In the genomic region with DNA sequence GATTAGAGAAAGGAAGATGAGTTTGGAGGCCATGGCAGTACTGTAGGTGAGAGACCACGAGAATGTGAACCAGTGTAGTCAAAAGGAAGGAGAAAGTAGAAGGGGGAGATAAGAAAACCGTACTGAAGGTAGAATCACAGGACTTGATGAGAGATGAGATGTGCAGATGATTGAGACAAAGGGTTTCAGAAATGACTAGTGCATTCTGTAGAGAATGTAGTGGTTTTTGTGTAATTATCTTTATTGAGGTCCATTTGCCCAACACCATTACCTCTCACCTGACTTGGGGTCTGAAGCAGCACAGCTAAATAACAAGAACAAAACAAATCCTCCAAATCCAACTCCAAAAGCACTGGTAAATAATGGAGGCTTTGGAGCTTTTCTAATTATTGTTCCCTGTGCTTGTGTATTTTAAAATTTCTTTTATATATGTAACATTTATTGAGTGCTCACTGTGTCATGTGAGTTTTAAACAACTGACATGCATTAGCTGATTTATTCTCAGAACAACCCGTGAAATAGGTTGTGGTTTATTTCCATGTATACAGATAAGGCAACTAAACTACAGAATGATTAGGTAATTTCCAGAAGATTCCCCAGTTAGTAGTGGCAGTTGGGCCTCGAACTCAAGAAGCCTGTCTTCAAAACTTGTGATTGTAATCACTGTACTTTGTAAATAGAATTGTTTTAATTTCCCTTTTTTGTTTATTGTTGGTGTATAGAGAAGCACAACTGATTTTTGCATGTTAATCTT, we compare ENCODE assay signal across 22 cellular contexts.
DNase-seq lines count a peak whose midpoint lies in the region; ATAC-seq and TF ChIP-seq lines count a peak whose summit lies in the region.
"Had no signal": no experiment of that assay in that cellular context is flagged by ENCODE, and none has a peak within 500 bp of the region (broad histone marks: within the 10 kb centered on the region; RNA-seq: fewer than 3 reads in every experiment).

No MANE protein-coding gene starts in this region.

- no peak overlapping the region for H2AK5ac ChIP-seq in mesenchymal stem cell (ENCODE audit: low read length, severe bottlenecking)

- DNase-seq in activated CD4-positive, alpha-beta memory T cell treated with anti-CD3 and anti-CD28 coated beads for 36 hours, result no peak
- DNase-seq in activated CD4-positive, alpha-beta memory T cell treated with anti-CD3 and anti-CD28 coated beads, Interleukin-2, amount 10 ng/mL, durations not matched to agents 7 days and 5 days, result no peak
- peak; percentile 30 for DNase-seq in GM13977 (ENCODE audit: low spot score)
- no peak for DNase-seq in activated T-helper 1 cell treated with anti-CD3 and anti-CD28 coated beads, Interleukin-12 subunit alpha, Interleukin-12 subunit beta, Interleukin-2, Interleukin-4 antibody, amounts not matched to agents 30 ng/mL and 10 ng/mL and 1 ng/mL, durations not matched to agents 14 hours and 24 hours and 36 hours (ENCODE audit: low spot score)
- peak; percentile 58 for DNase-seq in mesenchymal stem cell
- no peak for DNase-seq in right atrium auricular region (ENCODE audit: low spot score)
- DNase-seq in psoas muscle, result no peak
- DNase-seq: 8988T; CD4-positive, alpha-beta memory T cell; DND-41; MV-4-11; NCI-H1105 treated with DMSO at 0.1 percent for 48 hours; NCI-H1694; NCI-H2081; NCI-H2171; NCI-H524 treated with DMSO at 0.1 percent for 48 hours had no signal

- H3K23ac ChIP-seq in mesenchymal stem cell (ENCODE audit: low read length in 2 of 2), result no peak overlapping the region

- no peak for ATAC-seq in HG03354 (IDR thresholded peaks at IDR 0.05; ENCODE audit: poor library complexity, severe bottlenecking, unreplicated experiment)
- ATAC-seq in psoas muscle, result no peak
- ATAC-seq: HCT116, Right ventricle myocardium inferior had no signal

- H3K9ac ChIP-seq in mesenchymal stem cell (ENCODE audit: low read length), result no peak overlapping the region
- H3K9ac ChIP-seq: BLaER1 treated with 17β-estradiol and CSF1 and Interleukin-3, amounts not matched to agents 10 nM and 100 nM had no signal

- peaks cover 1% of the 10 kb centered on the region for H3K36me3 Mint-ChIP-seq in activated CD4-positive, alpha-beta memory T cell treated with anti-CD3 and anti-CD28 coated beads for 36 hours
- no peaks in the 10 kb centered on the region for H3K36me3 Mint-ChIP-seq in activated CD4-positive, alpha-beta memory T cell treated with anti-CD3 and anti-CD28 coated beads, Interleukin-2, amount 10 ng/mL, durations not matched to agents 7 days and 5 days (ENCODE audit: low read depth)
- no peaks in the 10 kb centered on the region for H3K36me3 Mint-ChIP-seq in activated T-helper 1 cell treated with anti-CD3 and anti-CD28 coated beads, Interleukin-12 subunit alpha, Interleukin-12 subunit beta, Interleukin-2, Interleukin-4 antibody, amounts not matched to agents 30 ng/mL and 10 ng/mL and 1 ng/mL, durations not matched to agents 14 hours and 24 hours and 36 hours (ENCODE audit: low read depth)
- H3K36me3 Mint-ChIP-seq: IgD-negative memory B cell had no signal

- H3K18ac ChIP-seq in mesenchymal stem cell (ENCODE audit: low read depth in 1 of 2, low read length in 2 of 2), result no peak overlapping the region

- H3K27ac ChIP-seq in mesenchymal stem cell (ENCODE audit: low read length, poor library complexity, severe bottlenecking) (no peak overlapping the region), right atrium auricular region (no peak overlapping the region), psoas muscle (no peak overlapping the region)
- H3K27ac ChIP-seq: BLaER1 treated with 17β-estradiol and CSF1 and Interleukin-3, amounts not matched to agents 10 nM and 100 nM; SJSA1 had no signal

- H2BK5ac ChIP-seq in mesenchymal stem cell (ENCODE audit: low read depth, low read length, poor library complexity, severe bottlenecking), result no peak overlapping the region

- intact Hi-C loops in activated CD4-positive, alpha-beta memory T cell treated with anti-CD3 and anti-CD28 coated beads for 36 hours (cut with micrococcal nuclease), result no loop called here
- intact Hi-C loops in activated T-helper 1 cell treated with anti-CD3 and anti-CD28 coated beads, Interleukin-12 subunit alpha, Interleukin-12 subunit beta, Interleukin-2, Interleukin-4 antibody, amounts not matched to agents 30 ng/mL and 10 ng/mL and 1 ng/mL, durations not matched to agents 14 hours and 24 hours and 36 hours (cut with micrococcal nuclease), result no loop called here
- intact Hi-C loops in psoas muscle (cut with DNase I), result no loop called here

- TF ChIP-seq CTCF in GM13977 (IDR thresholded peaks at IDR 0.05; ENCODE audit: extremely low read depth, insufficient read depth, missing control alignments), result no peak
- no peak for TF ChIP-seq CTCF in right atrium auricular region (IDR thresholded peaks at IDR 0.05)
- no peak for TF ChIP-seq CTCF in psoas muscle (IDR thresholded peaks at IDR 0.05)

- no peaks in the 10 kb centered on the region for H3K27me3 ChIP-seq in mesenchymal stem cell (ENCODE audit: control insufficient read depth in 1 of 2, insufficient read depth in 1 of 2, low read length in 2 of 2)
- no peaks in the 10 kb centered on the region for H3K27me3 ChIP-seq in right atrium auricular region
- no peaks in the 10 kb centered on the region for H3K27me3 ChIP-seq in psoas muscle (ENCODE audit: insufficient read depth in 3 of 3, low read length in 2 of 3)
- H3K27me3 ChIP-seq: BLaER1 treated with 17β-estradiol and CSF1 and Interleukin-3, amounts not matched to agents 10 nM and 100 nM; SJSA1 had no signal

- no peaks in the 10 kb centered on the region for H3K9me3 ChIP-seq in mesenchymal stem cell (ENCODE audit: control insufficient read depth, low read length)
- peaks cover 0 to 4% of the 10 kb centered on the region in 2 donors for H3K9me3 ChIP-seq in right atrium auricular region
- no peaks in the 10 kb centered on the region for H3K9me3 ChIP-seq in psoas muscle
- H3K9me3 ChIP-seq: SJSA1 had no signal

- peak overlapping the region; percentile 1 for H3K27ac Mint-ChIP-seq in activated CD4-positive, alpha-beta memory T cell treated with anti-CD3 and anti-CD28 coated beads for 36 hours
- no peak overlapping the region for H3K27ac Mint-ChIP-seq in activated CD4-positive, alpha-beta memory T cell treated with anti-CD3 and anti-CD28 coated beads, Interleukin-2, amount 10 ng/mL, durations not matched to agents 7 days and 5 days
- H3K27ac Mint-ChIP-seq in activated T-helper 1 cell treated with anti-CD3 and anti-CD28 coated beads, Interleukin-12 subunit alpha, Interleukin-12 subunit beta, Interleukin-2, Interleukin-4 antibody, amounts not matched to agents 30 ng/mL and 10 ng/mL and 1 ng/mL, durations not matched to agents 14 hours and 24 hours and 36 hours, result peak overlapping the region; percentile 12

- no peak overlapping the region for H3K4ac ChIP-seq in mesenchymal stem cell (ENCODE audit: low read depth in 1 of 2, low read length in 2 of 2)

- H3K4me1 ChIP-seq in mesenchymal stem cell (ENCODE audit: control insufficient read depth, insufficient read depth, low read depth, low read length) (peaks cover 3% of the 10 kb centered on the region), right atrium auricular region (no peaks in the 10 kb centered on the region), psoas muscle (no peaks in the 10 kb centered on the region)
- H3K4me1 ChIP-seq: BLaER1 treated with 17β-estradiol and CSF1 and Interleukin-3, amounts not matched to agents 10 nM and 100 nM; SJSA1 had no signal

- H3K4me1 Mint-ChIP-seq in activated CD4-positive, alpha-beta memory T cell treated with anti-CD3 and anti-CD28 coated beads for 36 hours (ENCODE audit: low read depth), result peaks cover 23% of the 10 kb centered on the region
- H3K4me1 Mint-ChIP-seq in activated CD4-positive, alpha-beta memory T cell treated with anti-CD3 and anti-CD28 coated beads, Interleukin-2, amount 10 ng/mL, durations not matched to agents 7 days and 5 days, result peaks cover 23% of the 10 kb centered on the region
- peaks cover 8% of the 10 kb centered on the region for H3K4me1 Mint-ChIP-seq in activated T-helper 1 cell treated with anti-CD3 and anti-CD28 coated beads, Interleukin-12 subunit alpha, Interleukin-12 subunit beta, Interleukin-2, Interleukin-4 antibody, amounts not matched to agents 30 ng/mL and 10 ng/mL and 1 ng/mL, durations not matched to agents 14 hours and 24 hours and 36 hours (ENCODE audit: low read depth)
- H3K4me1 Mint-ChIP-seq: IgD-negative memory B cell had no signal

- 77% methylated on average over 3 of the region's 4 CpGs for WGBS in mesenchymal stem cell
- 74 to 78% (median 75%) methylated on average over 4 of the region's 4 CpGs for WGBS in psoas muscle, 3 donors

- no peak overlapping the region for H2BK120ac ChIP-seq in mesenchymal stem cell (ENCODE audit: low read depth, low read length)

- in situ Hi-C loops in GM13977 (cut with MboI; ENCODE audit: low pct_unique_long_range_greater_than_20kb, low sequenced_read_pairs, unreplicated experiment), result no loop called here

- H3K9me3 Mint-ChIP-seq in activated CD4-positive, alpha-beta memory T cell treated with anti-CD3 and anti-CD28 coated beads for 36 hours, result peaks cover 19% of the 10 kb centered on the region
- H3K9me3 Mint-ChIP-seq in activated CD4-positive, alpha-beta memory T cell treated with anti-CD3 and anti-CD28 coated beads, Interleukin-2, amount 10 ng/mL, durations not matched to agents 7 days and 5 days, result peaks cover 13% of the 10 kb centered on the region
- peaks cover 28% of the 10 kb centered on the region for H3K9me3 Mint-ChIP-seq in activated T-helper 1 cell treated with anti-CD3 and anti-CD28 coated beads, Interleukin-12 subunit alpha, Interleukin-12 subunit beta, Interleukin-2, Interleukin-4 antibody, amounts not matched to agents 30 ng/mL and 10 ng/mL and 1 ng/mL, durations not matched to agents 14 hours and 24 hours and 36 hours

- no peak overlapping the region for H4K8ac ChIP-seq in mesenchymal stem cell (ENCODE audit: low read length)

- no peak overlapping the region for H2BK12ac ChIP-seq in mesenchymal stem cell (ENCODE audit: low read length in 2 of 2)

- no peak overlapping the region for H3K4me3 Mint-ChIP-seq in activated CD4-positive, alpha-beta memory T cell treated with anti-CD3 and anti-CD28 coated beads for 36 hours
- H3K4me3 Mint-ChIP-seq in activated CD4-positive, alpha-beta memory T cell treated with anti-CD3 and anti-CD28 coated beads, Interleukin-2, amount 10 ng/mL, durations not matched to agents 7 days and 5 days, result no peak overlapping the region
- H3K4me3 Mint-ChIP-seq in activated T-helper 1 cell treated with anti-CD3 and anti-CD28 coated beads, Interleukin-12 subunit alpha, Interleukin-12 subunit beta, Interleukin-2, Interleukin-4 antibody, amounts not matched to agents 30 ng/mL and 10 ng/mL and 1 ng/mL, durations not matched to agents 14 hours and 24 hours and 36 hours, result no peak overlapping the region
- H3K4me3 Mint-ChIP-seq: IgD-negative memory B cell had no signal

- no peak overlapping the region for H2AFZ ChIP-seq in mesenchymal stem cell (ENCODE audit: low read depth, low read length)

- no peak overlapping the region for H4K91ac ChIP-seq in mesenchymal stem cell (ENCODE audit: low read length)

- POLR2A ChIA-PET in activated CD4-positive, alpha-beta memory T cell treated with anti-CD3 and anti-CD28 coated beads for 36 hours (lab: Charles Lee), result interaction anchor here (0.7 to 1.6 kb wide), 3 partner anchors 29 to 65 kb away, joined by 3 to 5 read pairs (median 4); no protein-coding TSS in a partner anchor
- POLR2A ChIA-PET in activated CD4-positive, alpha-beta memory T cell treated with anti-CD3 and anti-CD28 coated beads, Interleukin-2, amount 10 ng/mL, durations not matched to agents 7 days and 5 days (lab: Charles Lee), result no interaction called here

- H3K4me2 ChIP-seq in mesenchymal stem cell (ENCODE audit: low read length, poor library complexity, severe bottlenecking), result no peak overlapping the region
- H3K4me2 ChIP-seq: BLaER1 treated with 17β-estradiol and CSF1 and Interleukin-3, amounts not matched to agents 10 nM and 100 nM had no signal

- H2BK15ac ChIP-seq in mesenchymal stem cell (ENCODE audit: low read depth, poor library complexity, severe bottlenecking), result no peak overlapping the region

- no peak overlapping the region for H3K4me3 ChIP-seq in mesenchymal stem cell (ENCODE audit: insufficient read depth in 1 of 2, low read depth in 1 of 2, low read length in 2 of 2)
- no peak overlapping the region for H3K4me3 ChIP-seq in right atrium auricular region
- H3K4me3 ChIP-seq in psoas muscle, result no peak overlapping the region
- H3K4me3 ChIP-seq: BLaER1 treated with 17β-estradiol and CSF1 and Interleukin-3, amounts not matched to agents 10 nM and 100 nM; SJSA1 had no signal

- no peaks in the 10 kb centered on the region for H3K79me1 ChIP-seq in mesenchymal stem cell (replicated peaks; ENCODE audit: low read length, poor library complexity, severe bottlenecking)

- H3K27me3 Mint-ChIP-seq in activated CD4-positive, alpha-beta memory T cell treated with anti-CD3 and anti-CD28 coated beads for 36 hours, result peaks cover 3% of the 10 kb centered on the region
- H3K27me3 Mint-ChIP-seq in activated CD4-positive, alpha-beta memory T cell treated with anti-CD3 and anti-CD28 coated beads, Interleukin-2, amount 10 ng/mL, durations not matched to agents 7 days and 5 days, result no peaks in the 10 kb centered on the region
- no peaks in the 10 kb centered on the region for H3K27me3 Mint-ChIP-seq in activated T-helper 1 cell treated with anti-CD3 and anti-CD28 coated beads, Interleukin-12 subunit alpha, Interleukin-12 subunit beta, Interleukin-2, Interleukin-4 antibody, amounts not matched to agents 30 ng/mL and 10 ng/mL and 1 ng/mL, durations not matched to agents 14 hours and 24 hours and 36 hours (ENCODE audit: insufficient read depth)
- H3K27me3 Mint-ChIP-seq: CD4-positive, alpha-beta memory T cell; IgD-negative memory B cell had no signal

- no peaks in the 10 kb centered on the region for H3K36me3 ChIP-seq in mesenchymal stem cell (ENCODE audit: control insufficient read depth in 1 of 2, insufficient read depth in 2 of 2, low read depth in 1 of 2, low read length in 2 of 2)
- H3K36me3 ChIP-seq in right atrium auricular region, result no peaks in the 10 kb centered on the region
- H3K36me3 ChIP-seq in psoas muscle (ENCODE audit: insufficient read depth in 1 of 2, low read depth in 1 of 2), result no peaks in the 10 kb centered on the region
- H3K36me3 ChIP-seq: BLaER1 treated with 17β-estradiol and CSF1 and Interleukin-3, amounts not matched to agents 10 nM and 100 nM; SJSA1 had no signal

- no peak overlapping the region for H3K14ac ChIP-seq in mesenchymal stem cell (ENCODE audit: low read length in 2 of 2)

- CTCF ChIA-PET in activated CD4-positive, alpha-beta memory T cell treated with anti-CD3 and anti-CD28 coated beads for 36 hours (lab: Charles Lee), result interaction anchor here (1.5 kb wide), 1 partner anchor 33 kb away, joined by 4 read pairs; no protein-coding TSS in a partner anchor
- CTCF ChIA-PET in activated CD4-positive, alpha-beta memory T cell treated with anti-CD3 and anti-CD28 coated beads, Interleukin-2, amount 10 ng/mL, durations not matched to agents 7 days and 5 days (lab: Charles Lee), result no interaction called here

Comparison
In these comparisons a context has a peak if more than half of its experiments do, and no peak if none do; other contexts are left out.
1. DNase-seq: peak in GM13977 (single experiment) and mesenchymal stem cell (single experiment); none in activated CD4-positive, alpha-beta memory T cell treated with anti-CD3 and anti-CD28 coated beads for 36 hours (single experiment), activated CD4-positive, alpha-beta memory T cell treated with anti-CD3 and anti-CD28 coated beads, Interleukin-2, amount 10 ng/mL, durations not matched to agents 7 days and 5 days (single experiment), activated T-helper 1 cell treated with anti-CD3 and anti-CD28 coated beads, Interleukin-12 subunit alpha, Interleukin-12 subunit beta, Interleukin-2, Interleukin-4 antibody, amounts not matched to agents 30 ng/mL and 10 ng/mL and 1 ng/mL, durations not matched to agents 14 hours and 24 hours and 36 hours (single experiment), right atrium auricular region (single experiment) and psoas muscle (0 of 2).